In genomic region chr2:68379184-68379708, GRCh38 we compare ENCODE assay signal across 15 cellular contexts. TPM values are rescaled to one million over a fixed set of nuclear protein-coding genes. Genes with fewer than 3 reads are reported as not detected.
DNase-seq lines count a peak whose midpoint lies in the region; ATAC-seq lines count a peak whose summit lies in the region.
"Had no signal": no experiment of that assay in that cellular context is flagged by ENCODE, and none has a peak within 500 bp of the region (broad histone marks: within the 10 kb centered on the region; RNA-seq: fewer than 3 reads in every experiment).

No MANE protein-coding gene starts in this region.

- H3K4me3 ChIP-seq in CD8-positive, alpha-beta memory T cell (ENCODE audit: low read length): no peak overlapping the region
- H3K4me3 ChIP-seq: HAP-1, hepatocyte had no signal

- H3K36me3 ChIP-seq in CD8-positive, alpha-beta memory T cell (ENCODE audit: insufficient read depth, low read length): peaks cover 12% of the 10 kb centered on the region
- H3K36me3 ChIP-seq: HAP-1 had no signal

- peaks cover 58% of the 10 kb centered on the region for H3K4me1 ChIP-seq in CD8-positive, alpha-beta memory T cell (ENCODE audit: insufficient read depth, low read length)
- H3K4me1 ChIP-seq: HAP-1 had no signal

- peak overlapping the region; percentile 19 to 90 (median 74) for H3K4me3 Mint-ChIP-seq in CD8-positive, alpha-beta memory T cell
- H3K4me3 Mint-ChIP-seq in activated naive CD8-positive, alpha-beta T cell treated with anti-CD3 and anti-CD28 coated beads, Interleukin-2, amount 10 ng/mL, durations not matched to agents 7 days and 5 days: peak overlapping the region; percentile 8
- H3K4me3 Mint-ChIP-seq: endodermal cell had no signal

- H3K27me3 ChIP-seq in CD8-positive, alpha-beta memory T cell (ENCODE audit: insufficient read depth, low read length, poor library complexity, severe bottlenecking): no peaks in the 10 kb centered on the region

- no peaks in the 10 kb centered on the region for H3K27me3 Mint-ChIP-seq in CD8-positive, alpha-beta memory T cell
- H3K27me3 Mint-ChIP-seq in activated naive CD8-positive, alpha-beta T cell treated with anti-CD3 and anti-CD28 coated beads, Interleukin-2, amount 10 ng/mL, durations not matched to agents 7 days and 5 days: peaks cover 4% of the 10 kb centered on the region

- CTCF ChIA-PET in CD8-positive, alpha-beta memory T cell (lab: Charles Lee): interaction anchor here (0.7 to 2.8 kb wide), 4 partner anchors 14 to 62 kb away, joined by 3 to 14 read pairs (median 5); partner anchors contain the start of gene PLEK

- H3K27ac Mint-ChIP-seq in CD8-positive, alpha-beta memory T cell: peak overlapping the region; percentile 79 to 98 (median 95)
- H3K27ac Mint-ChIP-seq in activated naive CD8-positive, alpha-beta T cell treated with anti-CD3 and anti-CD28 coated beads, Interleukin-2, amount 10 ng/mL, durations not matched to agents 7 days and 5 days: peak overlapping the region; percentile 14
- H3K27ac Mint-ChIP-seq: endodermal cell had no signal

- ATAC-seq in GM18867 (IDR thresholded peaks at IDR 0.05; ENCODE audit: unreplicated experiment) (peak; percentile 68), HG03280 (IDR thresholded peaks at IDR 0.05; ENCODE audit: unreplicated experiment) (peak; percentile 57), GM21390 (IDR thresholded peaks at IDR 0.05; ENCODE audit: unreplicated experiment) (no peak)
- peak; percentile 75 for ATAC-seq in activated naive CD8-positive, alpha-beta T cell treated with anti-CD3 and anti-CD28 coated beads, Interleukin-2, amount 10 ng/mL, durations not matched to agents 7 days and 5 days (ENCODE audit: low read depth)

- no peaks in the 10 kb centered on the region for H3K9me3 Mint-ChIP-seq in CD8-positive, alpha-beta memory T cell
- H3K9me3 Mint-ChIP-seq in activated naive CD8-positive, alpha-beta T cell treated with anti-CD3 and anti-CD28 coated beads, Interleukin-2, amount 10 ng/mL, durations not matched to agents 7 days and 5 days: peaks cover 2% of the 10 kb centered on the region
- H3K9me3 Mint-ChIP-seq: endodermal cell had no signal

- POLR2A ChIA-PET in CD8-positive, alpha-beta memory T cell (lab: Charles Lee): interaction anchor here (1.4 to 2.1 kb wide), 2 partner anchors 13 to 47 kb away, joined by 3 to 8 read pairs; partner anchors contain the start of gene PLEK
- POLR2A ChIA-PET in activated naive CD8-positive, alpha-beta T cell treated with anti-CD3 and anti-CD28 coated beads, Interleukin-2, amount 10 ng/mL, durations not matched to agents 7 days and 5 days (lab: Charles Lee): no interaction called here

- H3K4me1 Mint-ChIP-seq in CD8-positive, alpha-beta memory T cell: peaks cover 75 to 97% (median 96%) of the 10 kb centered on the region in 3 donors
- peaks cover 10% of the 10 kb centered on the region for H3K4me1 Mint-ChIP-seq in activated naive CD8-positive, alpha-beta T cell treated with anti-CD3 and anti-CD28 coated beads, Interleukin-2, amount 10 ng/mL, durations not matched to agents 7 days and 5 days
- H3K4me1 Mint-ChIP-seq: endodermal cell had no signal

- DNase-seq in CD8-positive, alpha-beta memory T cell: peak in 4 of 5 donors; percentile 20 to 74 (median 50)
- no peak for DNase-seq in activated naive CD8-positive, alpha-beta T cell treated with anti-CD3 and anti-CD28 coated beads, Interleukin-2, amount 10 ng/mL, durations not matched to agents 7 days and 5 days
- no peak for DNase-seq in NCI-H446 (lab: John Stamatoyannopoulos, UW)
- no peak for DNase-seq in globus pallidus (ENCODE audit: low spot score)
- DNase-seq in GM19238 (ENCODE audit: insufficient read length, low spot score): no peak
- DNase-seq: endodermal cell, midbrain, NCI-H1105 treated with DMSO at 0.1 percent for 48 hours, retina had no signal

- H3K9me3 ChIP-seq in CD8-positive, alpha-beta memory T cell (ENCODE audit: low read length): no peaks in the 10 kb centered on the region
- H3K9me3 ChIP-seq: HAP-1 had no signal

- H3K27ac ChIP-seq in CD8-positive, alpha-beta memory T cell (ENCODE audit: low read depth, low read length): no peak overlapping the region
- H3K27ac ChIP-seq: hepatocyte had no signal

- H3K36me3 Mint-ChIP-seq in CD8-positive, alpha-beta memory T cell: peaks cover 23 to 48% (median 33%) of the 10 kb centered on the region in 3 donors
- no peaks in the 10 kb centered on the region for H3K36me3 Mint-ChIP-seq in activated naive CD8-positive, alpha-beta T cell treated with anti-CD3 and anti-CD28 coated beads, Interleukin-2, amount 10 ng/mL, durations not matched to agents 7 days and 5 days

RNA-seq across cellular contexts. Expression of gene PLEK, which starts 14.2 kb away (rescaled TPM):
- 10 to 100 TPM; 21.3 to 23.0 TPM for total RNA-seq in CD8-positive, alpha-beta memory T cell
- polyA plus RNA-seq in CD8-positive, alpha-beta memory T cell: 135 TPM
- 10 to 100 TPM; 23.4 to 28.8 TPM for total RNA-seq in activated naive CD8-positive, alpha-beta T cell treated with anti-CD3 and anti-CD28 coated beads, Interleukin-2, amount 10 ng/mL, durations not matched to agents 7 days and 5 days
- total RNA-seq: endodermal cell had no signal

RNA-seq across cellular contexts. Expression of gene CNRIP1, which starts 59.5 kb away (rescaled TPM):
- total RNA-seq in CD8-positive, alpha-beta memory T cell: under 1 TPM in 1 of 2 experiments, not detected in 1; 0.11 TPM
- polyA plus RNA-seq in CD8-positive, alpha-beta memory T cell: not detected
- total RNA-seq in activated naive CD8-positive, alpha-beta T cell treated with anti-CD3 and anti-CD28 coated beads, Interleukin-2, amount 10 ng/mL, durations not matched to agents 7 days and 5 days: not detected
- total RNA-seq: T-helper 2 cell treated with Interferon-gamma antibody and Interleukin-4, amounts not matched to agents 100 ng/mL and 5 ng/mL, for 36 hours had no signal

Comparison
In these comparisons a context has a peak if more than half of its experiments do, and no peak if none do; other contexts are left out.
1. DNase-seq: peak in CD8-positive, alpha-beta memory T cell (4 of 5); none in activated naive CD8-positive, alpha-beta T cell treated with anti-CD3 and anti-CD28 coated beads, Interleukin-2, amount 10 ng/mL, durations not matched to agents 7 days and 5 days (single experiment), NCI-H446 (0 of 2), globus pallidus (single experiment) and GM19238 (single experiment).